ENCODE assay signal across 19 cellular contexts in the genomic region with DNA sequence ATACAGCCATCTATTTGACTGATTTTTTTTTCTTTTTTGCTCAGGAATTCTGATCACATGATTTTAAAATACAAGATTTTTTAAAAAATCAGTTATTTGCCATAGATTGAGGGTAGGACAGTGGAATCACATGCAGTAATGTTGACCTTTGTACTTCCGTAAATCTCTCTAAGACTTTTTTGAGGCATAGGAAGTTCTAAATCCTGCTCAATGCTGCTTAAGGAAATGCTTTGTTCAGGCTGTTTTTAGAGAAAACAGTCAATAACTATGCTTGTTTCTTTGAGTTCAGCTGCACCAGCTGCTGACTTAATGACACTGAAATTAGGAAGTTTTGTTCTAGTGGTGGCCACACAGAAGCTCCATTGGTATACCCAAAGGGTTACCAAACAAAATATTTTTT.
DNase-seq lines count a peak whose midpoint lies in the region; ATAC-seq and TF ChIP-seq lines count a peak whose summit lies in the region.
"Had no signal": no experiment of that assay in that cellular context is flagged by ENCODE, and none has a peak within 500 bp of the region (broad histone marks: within the 10 kb centered on the region; RNA-seq: fewer than 3 reads in every experiment).

No MANE protein-coding gene starts in this region.

- ATAC-seq in DND-41 (ENCODE audit: insufficient read depth, low read depth) (no peak), T-cell (replicated peaks in 1 of 4) (no peak), mucosa of descending colon (no peak)
- no peak for ATAC-seq in activated CD4-positive, CD25-positive, alpha-beta regulatory T cell treated with anti-CD3 and anti-CD28 coated beads, Interleukin-2, amount 50 U/mL, for 24 hours
- ATAC-seq: K562 had no signal

- CTCF ChIA-PET in T-cell (lab: Charles Lee), result no interaction called here

- H3K4me1 ChIP-seq in BLaER1 treated with 17β-estradiol and CSF1 and Interleukin-3, amounts not matched to agents 10 nM and 100 nM, result peaks cover 51 to 66% (median 60%) of the 10 kb centered on the region in 10 experiments
- H3K4me1 ChIP-seq in DND-41 (ENCODE audit: insufficient read depth, low read length) (peaks cover 98% of the 10 kb centered on the region), vagina (peaks cover 13% of the 10 kb centered on the region), mucosa of descending colon (ENCODE audit: low read depth) (no peaks in the 10 kb centered on the region)
- H3K4me1 ChIP-seq: SJCRH30 had no signal

- peak overlapping the region; percentile 2 to 44 (median 37); a peak in 13 of 22 replicates for H3K27ac ChIP-seq in BLaER1 treated with 17β-estradiol and CSF1 and Interleukin-3, amounts not matched to agents 10 nM and 100 nM
- H3K27ac ChIP-seq in DND-41 (ENCODE audit: low read length), result peak overlapping the region; percentile 80
- H3K27ac ChIP-seq in vagina, result no peak overlapping the region
- H3K27ac ChIP-seq: C4-2B, PC-9, RWPE1, SJCRH30 had no signal

- H4K20me1 ChIP-seq in BLaER1 treated with 17β-estradiol and CSF1 and Interleukin-3, amounts not matched to agents 10 nM and 100 nM, result no peaks in the 10 kb centered on the region; a peak in 1 of 22 replicates
- no peaks in the 10 kb centered on the region for H4K20me1 ChIP-seq in DND-41 (ENCODE audit: insufficient read depth, low read length)

- H3K4me2 ChIP-seq in BLaER1 treated with 17β-estradiol and CSF1 and Interleukin-3, amounts not matched to agents 10 nM and 100 nM, result peak overlapping the region; percentile 49 to 77 (median 67)
- peak overlapping the region; percentile 4; the same call in 1 of the 2 replicates for H3K4me2 ChIP-seq in DND-41 (ENCODE audit: insufficient read depth, low read length)
- H3K4me2 ChIP-seq: PC-9 had no signal

- H3K27me3 Mint-ChIP-seq in T-cell (no peaks in the 10 kb centered on the region), glutamatergic neuron (ENCODE audit: unreplicated experiment) (peaks cover 2% of the 10 kb centered on the region)

- H3K9me3 Mint-ChIP-seq in T-cell (no peaks in the 10 kb centered on the region), glutamatergic neuron (ENCODE audit: unreplicated experiment) (peaks cover 3% of the 10 kb centered on the region)

- TF ChIP-seq CTCF in DND-41 (IDR thresholded peaks at IDR 0.05; ENCODE audit: borderline replicate concordance, extremely low read depth, low read length, poor library complexity, severe bottlenecking) (no peak), glutamatergic neuron (IDR thresholded peaks at IDR 0.05; ENCODE audit: partially characterized antibody, unreplicated experiment) (no peak), vagina (IDR thresholded peaks at IDR 0.05) (no peak), mucosa of descending colon (IDR thresholded peaks at IDR 0.05) (no peak)

- TF ChIP-seq POLR2A in vagina (IDR thresholded peaks at IDR 0.05), result no peak

- H3K79me2 ChIP-seq in DND-41 (ENCODE audit: insufficient read depth, low read length), result peaks cover 85% of the 10 kb centered on the region

- POLR2A ChIA-PET in T-cell (lab: Charles Lee), result interaction anchor here in 1 of 2 donors (0.5 to 0.7 kb wide), 3 partner anchors 16 to 339 kb away, joined by 3 read pairs; no protein-coding TSS in a partner anchor

- no peaks in the 10 kb centered on the region for H3K27me3 ChIP-seq in BLaER1 treated with 17β-estradiol and CSF1 and Interleukin-3, amounts not matched to agents 10 nM and 100 nM
- H3K27me3 ChIP-seq in DND-41 (ENCODE audit: insufficient read depth, low read length, poor library complexity) (no peaks in the 10 kb centered on the region), vagina (no peaks in the 10 kb centered on the region)
- H3K27me3 ChIP-seq: SJCRH30 had no signal

- no peak for DNase-seq in DND-41
- DNase-seq in T-cell, result no peak
- DNase-seq in glutamatergic neuron, result no peak
- DNase-seq in vagina (ENCODE audit: extremely low spot score in 2 of 2), result no peak
- no peak for DNase-seq in mucosa of descending colon
- no peak for DNase-seq in activated T-cell treated with anti-CD3 and anti-CD28 coated beads, Interleukin-2, amount 50 U/mL, for 48 hours
- DNase-seq: DMS79 treated with DMSO at 0.1 percent for 48 hours, HCEC 1CT, NCI-H1694 treated with DMSO at 0.1 percent for 48 hours, NCI-H226, NCI-H524, NCI-H82, PC-9, SJCRH30 had no signal

- H3K4me3 ChIP-seq in BLaER1 treated with 17β-estradiol and CSF1 and Interleukin-3, amounts not matched to agents 10 nM and 100 nM, result no peak overlapping the region
- H3K4me3 ChIP-seq in DND-41 (ENCODE audit: low read depth in 1 of 2, low read length in 2 of 2), result no peak overlapping the region
- H3K4me3 ChIP-seq in vagina, result no peak overlapping the region
- no peak overlapping the region for H3K4me3 ChIP-seq in mucosa of descending colon
- H3K4me3 ChIP-seq: K562, PC-9, SJCRH30 had no signal

- intact Hi-C loops in vagina (cut with DNase I) (no loop called here), mucosa of descending colon (cut with DNase I, micrococcal nuclease) (no loop called here)

- H3K4me1 Mint-ChIP-seq in T-cell (peaks cover 71 to 82% (median 82%) of the 10 kb centered on the region in 3 donors), glutamatergic neuron (ENCODE audit: low read depth, unreplicated experiment) (peaks cover 20% of the 10 kb centered on the region)

- H3K9me3 ChIP-seq in BLaER1 treated with 17β-estradiol and CSF1 and Interleukin-3, amounts not matched to agents 10 nM and 100 nM (replicated peaks in 1 of 11), result peaks cover 0 to 29% (median 23%) of the 10 kb centered on the region in 11 experiments; a peak in 14 of 22 replicates
- no peaks in the 10 kb centered on the region for H3K9me3 ChIP-seq in DND-41 (ENCODE audit: insufficient read depth, low read length, severe bottlenecking)
- H3K9me3 ChIP-seq in vagina, result no peaks in the 10 kb centered on the region
- no peaks in the 10 kb centered on the region for H3K9me3 ChIP-seq in mucosa of descending colon
- H3K9me3 ChIP-seq: SJCRH30 had no signal

- H3K36me3 ChIP-seq in BLaER1 treated with 17β-estradiol and CSF1 and Interleukin-3, amounts not matched to agents 10 nM and 100 nM, result peaks cover 0 to 16% (median 6%) of the 10 kb centered on the region in 11 experiments; a peak in 9 of 22 replicates
- peaks cover 4% of the 10 kb centered on the region; the same call in 1 of the 2 replicates for H3K36me3 ChIP-seq in DND-41 (ENCODE audit: insufficient read depth, low read length)
- no peaks in the 10 kb centered on the region for H3K36me3 ChIP-seq in vagina
- no peaks in the 10 kb centered on the region for H3K36me3 ChIP-seq in mucosa of descending colon (ENCODE audit: low read depth)
- H3K36me3 ChIP-seq: SJCRH30 had no signal

- H3K9ac ChIP-seq in BLaER1 treated with 17β-estradiol and CSF1 and Interleukin-3, amounts not matched to agents 10 nM and 100 nM, result no peak overlapping the region
- H3K9ac ChIP-seq in DND-41 (ENCODE audit: low read depth, low read length), result 0 out of 2 replicates have a peak overlapping the region, but pooled peaks have one; percentile 16

- peak overlapping the region; percentile 33 to 62 for H3K27ac Mint-ChIP-seq in T-cell
- H3K27ac Mint-ChIP-seq in glutamatergic neuron (ENCODE audit: unreplicated experiment), result peak overlapping the region; percentile 75

- no peak overlapping the region for H2AFZ ChIP-seq in DND-41 (ENCODE audit: low read depth, low read length)
- H2AFZ ChIP-seq: PC-9 had no signal

- H3K36me3 Mint-ChIP-seq in T-cell (peaks cover 9% of the 10 kb centered on the region), glutamatergic neuron (ENCODE audit: unreplicated experiment) (no peaks in the 10 kb centered on the region)

- H3K4me3 Mint-ChIP-seq in T-cell (peak overlapping the region in 1 of 3 donors; percentile 14), glutamatergic neuron (ENCODE audit: unreplicated experiment) (peak overlapping the region; percentile 60)
